ENCODE assay signal across 8 cellular contexts in the genomic region with DNA sequence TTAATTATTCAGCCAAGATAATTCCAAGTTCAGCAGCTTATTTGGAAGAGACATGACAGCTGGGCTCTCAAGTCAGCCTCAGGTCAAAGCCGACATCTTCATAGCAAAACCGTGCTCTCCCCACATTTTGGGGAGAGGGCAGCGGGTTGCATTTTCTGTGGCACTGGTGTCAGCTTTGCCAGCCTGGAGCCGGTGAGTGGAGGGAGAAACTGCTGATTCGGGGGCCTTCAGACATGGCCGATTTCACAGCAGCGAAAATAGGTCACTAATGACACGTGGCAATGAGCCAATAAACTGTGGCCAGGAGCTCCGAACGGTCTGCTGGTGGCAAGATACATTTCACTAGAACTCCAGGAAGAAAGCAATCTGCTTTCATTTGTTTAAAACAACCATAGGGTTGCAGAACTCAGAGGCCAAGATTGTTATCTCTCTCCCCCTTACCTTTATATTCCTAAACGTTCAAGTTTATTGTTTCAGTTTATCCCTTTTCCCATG.
DNase-seq lines count a peak whose midpoint lies in the region; ATAC-seq, FAIRE-seq and TF ChIP-seq lines count a peak whose summit lies in the region.

No MANE protein-coding gene starts in this region.

- peak overlapping the region; percentile 58 for H3K4me3 ChIP-seq in BE2C (ENCODE audit: low read depth, low read length)
- H3K4me3 ChIP-seq in HepG2 (replicated peaks in 1 of 3; ENCODE audit: insufficient read depth in 1 of 3, low read depth in 2 of 3, low read length in 3 of 3) = no peak overlapping the region; a peak in 2 of 6 replicates

- no peak overlapping the region for H3K27ac ChIP-seq in HepG2 (ENCODE audit: extremely low read length, insufficient read depth, low read length)

- CTCF ChIA-PET in HepG2 (lab: Yijun Ruan, JAX; ENCODE audit: low intra/inter-chr PET ratio, low total read pairs) = interaction anchor here (1.8 kb wide), 1 partner anchor 87 kb away, joined by 11 read pairs; no protein-coding TSS in a partner anchor

- H3K27me3 ChIP-seq in BE2C = no peaks in the 10 kb centered on the region
- H3K27me3 ChIP-seq in HepG2 (ENCODE audit: control insufficient read depth in 1 of 2, insufficient read depth in 2 of 2, low read length in 2 of 2) = peaks cover 0 to 2% of the 10 kb centered on the region in 2 experiments; a peak in 1 of 5 replicates

- H3K36me3 ChIP-seq in BE2C = no peaks in the 10 kb centered on the region
- H3K36me3 ChIP-seq in HepG2 (replicated peaks in 1 of 2; ENCODE audit: control insufficient read depth in 1 of 2, insufficient read depth in 2 of 2, low read length in 2 of 2) = no peaks in the 10 kb centered on the region

- no peak for TF ChIP-seq EP300 in HepG2 (IDR thresholded peaks at IDR 0.05; ENCODE audit: low read depth in 2 of 2, low read length in 2 of 2)
- TF ChIP-seq EP300 in HepG2 (CRISPR knock-in tag; IDR thresholded peaks at IDR 0.05; ENCODE audit: borderline replicate concordance) = no peak

- no peak overlapping the region for H2AFZ ChIP-seq in HepG2 (ENCODE audit: low read length)

- no peaks in the 10 kb centered on the region for H4K20me1 ChIP-seq in HepG2 (ENCODE audit: insufficient read depth, low read length)

- H3K4me1 ChIP-seq in BE2C (no peaks in the 10 kb centered on the region), HepG2 (ENCODE audit: insufficient read depth, low read length) (0 out of 2 replicates have a peak, but pooled peaks cover 11% of the 10 kb centered on the region)

- DNase-seq in BE2C (peak; percentile 53), NCI-H146 treated with DMSO at 0.1 percent for 48 hours (lab: John Stamatoyannopoulos, UW; ENCODE audit: unreplicated experiment) (peak; percentile 52), SK-N-DZ (ENCODE audit: low spot score) (peak; percentile 45), HepG2 (ENCODE audit: low spot score) (no peak), AG20443 (ENCODE audit: low spot score) (no peak), omental fat pad (ENCODE audit: low spot score) (no peak), NCI-H345 treated with DMSO at 0.1 percent for 48 hours (lab: John Stamatoyannopoulos, UW; ENCODE audit: unreplicated experiment) (no peak)
- no peak for DNase-seq in activated CD4-positive, alpha-beta T cell treated with anti-CD3 and anti-CD28 coated beads, Interleukin-2, amount 50 U/mL, for 48 hours

- TF ChIP-seq POLR2A in HepG2 (IDR thresholded peaks at IDR 0.05; ENCODE audit: insufficient read depth in 1 of 2, low read depth in 2 of 2, low read length in 2 of 2) = no peak

- BruUV-seq in HepG2 (replicated peaks; lab: Mats Ljungman, UMichigan) = no TSS peak

- peak overlapping the region; percentile 44 for H3K4me2 ChIP-seq in HepG2 (ENCODE audit: low read depth, low read length)

- TF ChIP-seq CTCF in BE2C (IDR thresholded peaks at IDR 0.05; ENCODE audit: low read depth, low read length) (no peak), HepG2 (CRISPR knock-in tag; IDR thresholded peaks at IDR 0.05) (no peak), omental fat pad (IDR thresholded peaks at IDR 0.05) (no peak)

- FAIRE-seq in HepG2 (lab: Jason Lieb, UNC) = no peak

- no peak for TF ChIP-seq RAD21 in HepG2 (CRISPR knock-in tag; IDR thresholded peaks at IDR 0.05)

- intact Hi-C loops in HepG2 (cut with micrococcal nuclease; ENCODE audit: unreplicated experiment) = loop anchor here (1.0 to 5.0 kb wide), 2 partner anchors 86 to 500 kb away; no protein-coding TSS in a partner anchor

- no peak overlapping the region for H3K9ac ChIP-seq in HepG2 (ENCODE audit: insufficient read depth, low read depth, low read length)

- in situ Hi-C loops in HepG2 (cut with HindIII; ENCODE audit: extremely low pct_ligation_motif_present, low pct_unique_long_range_greater_than_20kb) = loop anchor here (5.0 kb wide), 1 partner anchor 85 kb away; no protein-coding TSS in a partner anchor

- H3K9me3 ChIP-seq in BE2C (no peaks in the 10 kb centered on the region), HepG2 (ENCODE audit: low read length) (no peaks in the 10 kb centered on the region)

- POLR2A ChIA-PET in HepG2 (lab: Yijun Ruan, JAX) = no interaction called here

- 1% methylated on average over 5 of the region's 11 CpGs for WGBS in HepG2 (ENCODE audit: low lambda C conversion rate)

- no peaks in the 10 kb centered on the region for H3K79me2 ChIP-seq in HepG2 (ENCODE audit: insufficient read depth, low read length)

- ATAC-seq in HepG2 = peak; percentile 47
- ATAC-seq in omental fat pad (ENCODE audit: low FRiP score) = no peak

TF ChIP-seq in HepG2, 621 proteins besides CTCF, POLR2A, EP300 and RAD21:
- TF ChIP-seq, protein P1, sequence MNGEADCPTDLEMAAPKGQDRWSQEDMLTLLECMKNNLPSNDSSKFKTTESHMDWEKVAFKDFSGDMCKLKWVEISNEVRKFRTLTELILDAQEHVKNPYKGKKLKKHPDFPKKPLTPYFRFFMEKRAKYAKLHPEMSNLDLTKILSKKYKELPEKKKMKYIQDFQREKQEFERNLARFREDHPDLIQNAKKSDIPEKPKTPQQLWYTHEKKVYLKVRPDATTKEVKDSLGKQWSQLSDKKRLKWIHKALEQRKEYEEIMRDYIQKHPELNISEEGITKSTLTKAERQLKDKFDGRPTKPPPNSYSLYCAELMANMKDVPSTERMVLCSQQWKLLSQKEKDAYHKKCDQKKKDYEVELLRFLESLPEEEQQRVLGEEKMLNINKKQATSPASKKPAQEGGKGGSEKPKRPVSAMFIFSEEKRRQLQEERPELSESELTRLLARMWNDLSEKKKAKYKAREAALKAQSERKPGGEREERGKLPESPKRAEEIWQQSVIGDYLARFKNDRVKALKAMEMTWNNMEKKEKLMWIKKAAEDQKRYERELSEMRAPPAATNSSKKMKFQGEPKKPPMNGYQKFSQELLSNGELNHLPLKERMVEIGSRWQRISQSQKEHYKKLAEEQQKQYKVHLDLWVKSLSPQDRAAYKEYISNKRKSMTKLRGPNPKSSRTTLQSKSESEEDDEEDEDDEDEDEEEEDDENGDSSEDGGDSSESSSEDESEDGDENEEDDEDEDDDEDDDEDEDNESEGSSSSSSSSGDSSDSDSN (CRISPR knock-in tag; IDR thresholded peaks at IDR 0.05) = no peak
- TF ChIP-seq ZNF674 (CRISPR knock-in tag; IDR thresholded peaks at IDR 0.05; ENCODE audit: low read depth) (no peak), ZSCAN29 (CRISPR knock-in tag; conservative IDR thresholded peaks at IDR 0.05) (no peak), ETV5 (CRISPR knock-in tag; IDR thresholded peaks at IDR 0.05; ENCODE audit: borderline replicate concordance) (no peak), ZFYVE20 (CRISPR knock-in tag; IDR thresholded peaks at IDR 0.05; ENCODE audit: borderline replicate concordance, low read depth) (no peak), ZBTB38 (CRISPR knock-in tag; IDR thresholded peaks at IDR 0.05) (no peak), MAFF (IDR thresholded peaks at IDR 0.05; ENCODE audit: low read depth, low read length) (peak; percentile 61; the same call in 1 of the 2 replicates), RFX3 (CRISPR knock-in tag; IDR thresholded peaks at IDR 0.05) (no peak), SMYD3 (CRISPR knock-in tag; IDR thresholded peaks at IDR 0.05) (no peak), ZNF562 (CRISPR knock-in tag; IDR thresholded peaks at IDR 0.05; ENCODE audit: borderline replicate concordance) (no peak), RXRA (CRISPR knock-in tag; IDR thresholded peaks at IDR 0.05) (no peak), ARHGAP35 (CRISPR knock-in tag; IDR thresholded peaks at IDR 0.05; ENCODE audit: borderline replicate concordance) (no peak), MAFK (conservative IDR thresholded peaks at IDR 0.05 in 1 of 2, IDR thresholded peaks at IDR 0.05 in 1 of 2; ENCODE audit: low read length in 2 of 2) (peak; percentile 65 to 74)
- TF ChIP-seq, protein P2, sequence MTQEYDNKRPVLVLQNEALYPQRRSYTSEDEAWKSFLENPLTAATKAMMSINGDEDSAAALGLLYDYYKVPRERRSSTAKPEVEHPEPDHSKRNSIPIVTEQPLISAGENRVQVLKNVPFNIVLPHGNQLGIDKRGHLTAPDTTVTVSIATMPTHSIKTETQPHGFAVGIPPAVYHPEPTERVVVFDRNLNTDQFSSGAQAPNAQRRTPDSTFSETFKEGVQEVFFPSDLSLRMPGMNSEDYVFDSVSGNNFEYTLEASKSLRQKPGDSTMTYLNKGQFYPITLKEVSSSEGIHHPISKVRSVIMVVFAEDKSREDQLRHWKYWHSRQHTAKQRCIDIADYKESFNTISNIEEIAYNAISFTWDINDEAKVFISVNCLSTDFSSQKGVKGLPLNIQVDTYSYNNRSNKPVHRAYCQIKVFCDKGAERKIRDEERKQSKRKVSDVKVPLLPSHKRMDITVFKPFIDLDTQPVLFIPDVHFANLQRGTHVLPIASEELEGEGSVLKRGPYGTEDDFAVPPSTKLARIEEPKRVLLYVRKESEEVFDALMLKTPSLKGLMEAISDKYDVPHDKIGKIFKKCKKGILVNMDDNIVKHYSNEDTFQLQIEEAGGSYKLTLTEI (CRISPR knock-in tag; conservative IDR thresholded peaks at IDR 0.05) = no peak
- TF ChIP-seq, protein P3, sequence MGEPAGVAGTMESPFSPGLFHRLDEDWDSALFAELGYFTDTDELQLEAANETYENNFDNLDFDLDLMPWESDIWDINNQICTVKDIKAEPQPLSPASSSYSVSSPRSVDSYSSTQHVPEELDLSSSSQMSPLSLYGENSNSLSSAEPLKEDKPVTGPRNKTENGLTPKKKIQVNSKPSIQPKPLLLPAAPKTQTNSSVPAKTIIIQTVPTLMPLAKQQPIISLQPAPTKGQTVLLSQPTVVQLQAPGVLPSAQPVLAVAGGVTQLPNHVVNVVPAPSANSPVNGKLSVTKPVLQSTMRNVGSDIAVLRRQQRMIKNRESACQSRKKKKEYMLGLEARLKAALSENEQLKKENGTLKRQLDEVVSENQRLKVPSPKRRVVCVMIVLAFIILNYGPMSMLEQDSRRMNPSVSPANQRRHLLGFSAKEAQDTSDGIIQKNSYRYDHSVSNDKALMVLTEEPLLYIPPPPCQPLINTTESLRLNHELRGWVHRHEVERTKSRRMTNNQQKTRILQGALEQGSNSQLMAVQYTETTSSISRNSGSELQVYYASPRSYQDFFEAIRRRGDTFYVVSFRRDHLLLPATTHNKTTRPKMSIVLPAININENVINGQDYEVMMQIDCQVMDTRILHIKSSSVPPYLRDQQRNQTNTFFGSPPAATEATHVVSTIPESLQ (CRISPR knock-in tag; conservative IDR thresholded peaks at IDR 0.05) = no peak

Comparison
In these comparisons a context has a peak if more than half of its experiments do, and no peak if none do; other contexts are left out.
1. DNase-seq: peak in BE2C (single experiment), NCI-H146 treated with DMSO at 0.1 percent for 48 hours (single experiment) and SK-N-DZ (single experiment); none in HepG2 (single experiment), AG20443 (single experiment), omental fat pad (single experiment), NCI-H345 treated with DMSO at 0.1 percent for 48 hours (single experiment) and activated CD4-positive, alpha-beta T cell treated with anti-CD3 and anti-CD28 coated beads, Interleukin-2, amount 50 U/mL, for 48 hours (0 of 2).